ENCODE assay signal across 1 cellular context in the genomic region with DNA sequence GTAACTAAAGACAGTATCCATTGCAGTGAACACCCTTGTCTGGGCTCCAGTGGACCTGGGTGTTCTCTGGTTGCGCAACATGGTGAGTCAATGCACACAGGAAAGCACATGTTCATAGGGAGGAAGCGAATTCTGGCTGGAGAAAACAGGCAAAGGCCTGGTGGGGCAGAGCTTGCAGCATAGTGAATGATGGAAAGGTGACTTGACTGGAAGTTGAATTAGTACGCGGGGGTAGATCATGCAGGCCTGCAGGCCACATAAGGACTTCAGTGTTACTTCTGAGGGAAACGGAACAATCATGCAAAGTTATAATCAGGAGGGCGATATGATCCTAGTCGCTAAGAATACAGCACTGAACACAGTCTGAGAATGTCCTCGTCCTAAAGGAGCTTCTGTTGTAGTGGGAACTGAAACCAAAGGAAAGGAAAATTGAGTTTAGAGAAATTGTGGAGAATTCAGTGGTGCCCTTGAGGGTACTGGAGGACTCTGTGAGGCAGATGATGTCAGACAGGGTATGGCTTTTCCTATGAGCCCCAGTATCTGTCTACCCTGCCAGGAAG.
TF ChIP-seq lines count a peak whose summit lies in the region.

No MANE protein-coding gene starts in this region.

TF ChIP-seq in HepG2, 621 proteins besides CTCF, POLR2A, EP300 and RAD21 (continued from another document):
- TF ChIP-seq ZNF816 (CRISPR knock-in tag; IDR thresholded peaks at IDR 0.05; ENCODE audit: borderline replicate concordance) (0 out of 2 replicates have a peak, but pooled peaks have one; percentile 35), ZNF160 (CRISPR knock-in tag; IDR thresholded peaks at IDR 0.05) (no peak), DRAP1 (CRISPR knock-in tag; IDR thresholded peaks at IDR 0.05) (no peak), ZNF468 (CRISPR knock-in tag; IDR thresholded peaks at IDR 0.05) (no peak), PHF20 (CRISPR knock-in tag; IDR thresholded peaks at IDR 0.05) (0 out of 2 replicates have a peak, but pooled peaks have one; percentile 26), SIN3B (IDR thresholded peaks at IDR 0.05; ENCODE audit: low read length) (no peak), TFDP1 (CRISPR knock-in tag; IDR thresholded peaks at IDR 0.05; ENCODE audit: borderline replicate concordance) (peak; percentile 47; the same call in 1 of the 2 replicates), SALL1 (CRISPR knock-in tag; IDR thresholded peaks at IDR 0.05) (peak; percentile 89), RXRB (CRISPR knock-in tag; IDR thresholded peaks at IDR 0.05; ENCODE audit: borderline replicate concordance) (peak; percentile 31; the same call in 1 of the 2 replicates), SMAD3 (CRISPR knock-in tag; IDR thresholded peaks at IDR 0.05) (peak; percentile 68; the same call in 1 of the 2 replicates), NR2C2 (CRISPR knock-in tag; IDR thresholded peaks at IDR 0.05; ENCODE audit: borderline replicate concordance) (0 out of 2 replicates have a peak, but pooled peaks have one; percentile 35), HNF4G (IDR thresholded peaks at IDR 0.05; ENCODE audit: borderline replicate concordance, low read depth, low read length) (no peak), HNF4G (CRISPR knock-in tag; IDR thresholded peaks at IDR 0.05; ENCODE audit: borderline replicate concordance, low read depth) (no peak; the same call in 1 of the 2 replicates), RELA (CRISPR knock-in tag; IDR thresholded peaks at IDR 0.05) (no peak), MIER3 (CRISPR knock-in tag; IDR thresholded peaks at IDR 0.05; ENCODE audit: borderline replicate concordance) (peak; percentile 43; the same call in 1 of the 2 replicates), ZNF598 (CRISPR knock-in tag; IDR thresholded peaks at IDR 0.05; ENCODE audit: borderline replicate concordance) (no peak), MAZ (IDR thresholded peaks at IDR 0.05; ENCODE audit: borderline replicate concordance, low read depth, low read length) (no peak), MAZ (CRISPR knock-in tag; IDR thresholded peaks at IDR 0.05; ENCODE audit: low read depth) (no peak), NFYC (CRISPR knock-in tag; IDR thresholded peaks at IDR 0.05) (no peak), ZNF136 (CRISPR knock-in tag; IDR thresholded peaks at IDR 0.05; ENCODE audit: low read depth) (0 out of 2 replicates have a peak, but pooled peaks have one; percentile 70), ZFX (CRISPR knock-in tag; IDR thresholded peaks at IDR 0.05; ENCODE audit: low read depth) (peak; percentile 78), ATF7-NPFF (CRISPR knock-in tag; IDR thresholded peaks at IDR 0.05; ENCODE audit: low read depth) (no peak), MIXL1 (CRISPR knock-in tag; IDR thresholded peaks at IDR 0.05) (0 out of 2 replicates have a peak, but pooled peaks have one; percentile 74), TFDP2 (CRISPR knock-in tag; IDR thresholded peaks at IDR 0.05) (peak; percentile 30; the same call in 1 of the 2 replicates), MIER2 (CRISPR knock-in tag; IDR thresholded peaks at IDR 0.05) (peak; percentile 71; the same call in 1 of the 2 replicates), ZNF207 (IDR thresholded peaks at IDR 0.05; ENCODE audit: borderline replicate concordance) (no peak)
- TF ChIP-seq, protein P1, sequence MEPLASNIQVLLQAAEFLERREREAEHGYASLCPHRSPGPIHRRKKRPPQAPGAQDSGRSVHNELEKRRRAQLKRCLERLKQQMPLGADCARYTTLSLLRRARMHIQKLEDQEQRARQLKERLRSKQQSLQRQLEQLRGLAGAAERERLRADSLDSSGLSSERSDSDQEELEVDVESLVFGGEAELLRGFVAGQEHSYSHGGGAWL (CRISPR knock-in tag; IDR thresholded peaks at IDR 0.05): 0 out of 2 replicates have a peak, but pooled peaks have one; percentile 22
- TF ChIP-seq, protein P2, sequence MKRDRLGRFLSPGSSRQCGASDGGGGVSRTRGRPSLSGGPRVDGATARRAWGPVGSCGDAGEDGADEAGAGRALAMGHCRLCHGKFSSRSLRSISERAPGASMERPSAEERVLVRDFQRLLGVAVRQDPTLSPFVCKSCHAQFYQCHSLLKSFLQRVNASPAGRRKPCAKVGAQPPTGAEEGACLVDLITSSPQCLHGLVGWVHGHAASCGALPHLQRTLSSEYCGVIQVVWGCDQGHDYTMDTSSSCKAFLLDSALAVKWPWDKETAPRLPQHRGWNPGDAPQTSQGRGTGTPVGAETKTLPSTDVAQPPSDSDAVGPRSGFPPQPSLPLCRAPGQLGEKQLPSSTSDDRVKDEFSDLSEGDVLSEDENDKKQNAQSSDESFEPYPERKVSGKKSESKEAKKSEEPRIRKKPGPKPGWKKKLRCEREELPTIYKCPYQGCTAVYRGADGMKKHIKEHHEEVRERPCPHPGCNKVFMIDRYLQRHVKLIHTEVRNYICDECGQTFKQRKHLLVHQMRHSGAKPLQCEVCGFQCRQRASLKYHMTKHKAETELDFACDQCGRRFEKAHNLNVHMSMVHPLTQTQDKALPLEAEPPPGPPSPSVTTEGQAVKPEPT (CRISPR knock-in tag; IDR thresholded peaks at IDR 0.05; ENCODE audit: low read depth): no peak
TF ChIP-seq in HepG2: peak in this region for 140.
